ENCODE assay signal across 12 cellular contexts in genomic region chr18:24022141-24022540, GRCh38. TPM values are rescaled to one million over a fixed set of nuclear protein-coding genes. Genes with fewer than 3 reads are reported as not detected.
A peak's percentile ranks its signal among the peaks of the same experiment; 100 is the strongest.
DNase-seq lines count a peak whose midpoint lies in the region; ATAC-seq and TF ChIP-seq lines count a peak whose summit lies in the region.
"Had no signal": no experiment of that assay in that cellular context is flagged by ENCODE, and none has a peak within 500 bp of the region (broad histone marks: within the 10 kb centered on the region; RNA-seq: fewer than 3 reads in every experiment).

No MANE protein-coding gene starts in this region.

- H3K4me1 Mint-ChIP-seq in CD4-positive, alpha-beta memory T cell = peaks cover 80 to 99% (median 91%) of the 10 kb centered on the region in 4 donors
- H3K4me1 Mint-ChIP-seq in activated naive CD8-positive, alpha-beta T cell treated with anti-CD3 and anti-CD28 coated beads, Interleukin-2, amount 50 U/mL, for 24 hours = peaks cover 92% of the 10 kb centered on the region

- no peak for DNase-seq in CD4-positive, alpha-beta memory T cell
- DNase-seq in activated naive CD8-positive, alpha-beta T cell treated with anti-CD3 and anti-CD28 coated beads, Interleukin-2, amount 50 U/mL, for 24 hours = no peak
- peak; percentile 60 for DNase-seq in myocyte (ENCODE audit: low read depth)
- DNase-seq in NCI-H1930 (lab: John Stamatoyannopoulos, UW) = no peak
- no peak for DNase-seq in GM19240 (ENCODE audit: insufficient read length, low spot score)
- DNase-seq: dermis blood vessel endothelial cell, hippocampal formation had no signal

- peak overlapping the region; percentile 25 to 96 (median 64) for H3K4me3 Mint-ChIP-seq in CD4-positive, alpha-beta memory T cell
- no peak overlapping the region for H3K4me3 Mint-ChIP-seq in activated naive CD8-positive, alpha-beta T cell treated with anti-CD3 and anti-CD28 coated beads, Interleukin-2, amount 50 U/mL, for 24 hours

- intact Hi-C loops in CD4-positive, alpha-beta memory T cell (cut with micrococcal nuclease) = no loop called here

- no peaks in the 10 kb centered on the region for H3K9me3 ChIP-seq in CD4-positive, alpha-beta memory T cell (ENCODE audit: control insufficient read depth in 1 of 2, low read length in 2 of 2)

- peaks cover 51 to 72% of the 10 kb centered on the region in 2 donors for H3K36me3 Mint-ChIP-seq in CD4-positive, alpha-beta memory T cell
- H3K36me3 Mint-ChIP-seq in activated naive CD8-positive, alpha-beta T cell treated with anti-CD3 and anti-CD28 coated beads, Interleukin-2, amount 50 U/mL, for 24 hours (ENCODE audit: low read depth) = peaks cover 18% of the 10 kb centered on the region

- no peak overlapping the region for H3K4me3 ChIP-seq in CD4-positive, alpha-beta memory T cell (ENCODE audit: low read length in 2 of 2)

- peak overlapping the region; percentile 20 for H3K27ac ChIP-seq in CD4-positive, alpha-beta memory T cell (ENCODE audit: low read depth, low read length)

- CTCF ChIA-PET in CD4-positive, alpha-beta memory T cell (lab: Charles Lee; ENCODE audit: partially characterized antibody) = no interaction called here

- POLR2A ChIA-PET in CD4-positive, alpha-beta memory T cell (lab: Charles Lee; ENCODE audit: partially characterized antibody) = interaction anchor here (0.9 to 1.1 kb wide), 2 partner anchors 28 to 54 kb away, joined by 3 read pairs; no protein-coding TSS in a partner anchor

- no peaks in the 10 kb centered on the region for H3K27me3 Mint-ChIP-seq in CD4-positive, alpha-beta memory T cell
- H3K27me3 Mint-ChIP-seq in activated naive CD8-positive, alpha-beta T cell treated with anti-CD3 and anti-CD28 coated beads, Interleukin-2, amount 50 U/mL, for 24 hours = no peaks in the 10 kb centered on the region

- peaks cover 34% of the 10 kb centered on the region for H3K36me3 ChIP-seq in CD4-positive, alpha-beta memory T cell (ENCODE audit: insufficient read depth, low read length)

- no peak for ATAC-seq in activated naive CD8-positive, alpha-beta T cell treated with anti-CD3 and anti-CD28 coated beads, Interleukin-2, amount 50 U/mL, for 24 hours
- ATAC-seq in GM18505 (IDR thresholded peaks at IDR 0.05; ENCODE audit: unreplicated experiment) = no peak
- ATAC-seq: HCT116 had no signal

- no peaks in the 10 kb centered on the region for H3K9me3 Mint-ChIP-seq in CD4-positive, alpha-beta memory T cell
- H3K9me3 Mint-ChIP-seq in activated naive CD8-positive, alpha-beta T cell treated with anti-CD3 and anti-CD28 coated beads, Interleukin-2, amount 50 U/mL, for 24 hours = no peaks in the 10 kb centered on the region
- H3K9me3 Mint-ChIP-seq: activated T-helper 1 cell treated with anti-CD3 and anti-CD28 coated beads, Interleukin-12 subunit alpha, Interleukin-12 subunit beta, Interleukin-2, Interleukin-4 antibody, amounts not matched to agents 30 ng/mL and 10 ng/mL and 1 ng/mL, durations not matched to agents 14 hours and 24 hours and 36 hours; T-helper 1 cell treated with Interleukin-12 subunit alpha and Interleukin-12 subunit beta and Interleukin-4 antibody, amounts not matched to agents 30 μg/mL and 1 μg/mL, for 36 hours had no signal

- peak overlapping the region; percentile 49 to 87 (median 76) for H3K27ac Mint-ChIP-seq in CD4-positive, alpha-beta memory T cell
- H3K27ac Mint-ChIP-seq in activated naive CD8-positive, alpha-beta T cell treated with anti-CD3 and anti-CD28 coated beads, Interleukin-2, amount 50 U/mL, for 24 hours = peak overlapping the region; percentile 91

- TF ChIP-seq EP300 in Ishikawa (IDR thresholded peaks at IDR 0.05; ENCODE audit: borderline replicate concordance) = no peak

- TF ChIP-seq POLR2A in GM18505 (IDR thresholded peaks at IDR 0.05; ENCODE audit: borderline replicate concordance, extremely low read depth, insufficient read depth, insufficient read length) = no peak

- H3K4me1 ChIP-seq in CD4-positive, alpha-beta memory T cell (ENCODE audit: insufficient read depth, low read length) = peaks cover 98% of the 10 kb centered on the region

- TF ChIP-seq RAD21 in Ishikawa (IDR thresholded peaks at IDR 0.05; ENCODE audit: low read depth) = no peak

- no peaks in the 10 kb centered on the region for H3K27me3 ChIP-seq in CD4-positive, alpha-beta memory T cell (ENCODE audit: insufficient read depth, low read length)

TF ChIP-seq in Ishikawa, 13 proteins besides CTCF, POLR2A, EP300 and RAD21:
- TF ChIP-seq TAF1 (IDR thresholded peaks at IDR 0.05; ENCODE audit: low read depth) (no peak), NFIC (IDR thresholded peaks at IDR 0.05) (peak; percentile 12; the same call in 1 of the 2 replicates)

RNA-seq across cellular contexts. Expression of gene TTC39C, which starts 7.6 kb away (rescaled TPM):
- 100 to 1,000 TPM; 168 to 180 TPM for total RNA-seq in CD4-positive, alpha-beta memory T cell
- 100 to 1,000 TPM; 134 to 165 TPM for polyA plus RNA-seq in CD4-positive, alpha-beta memory T cell
- 14.8 and 16.4 TPM in 2 replicates for total RNA-seq in myocyte
- polyA plus RNA-seq in myocyte (2012) = 12.9 TPM
